1 cellular context compared by ENCODE assay signal in the genomic region with DNA sequence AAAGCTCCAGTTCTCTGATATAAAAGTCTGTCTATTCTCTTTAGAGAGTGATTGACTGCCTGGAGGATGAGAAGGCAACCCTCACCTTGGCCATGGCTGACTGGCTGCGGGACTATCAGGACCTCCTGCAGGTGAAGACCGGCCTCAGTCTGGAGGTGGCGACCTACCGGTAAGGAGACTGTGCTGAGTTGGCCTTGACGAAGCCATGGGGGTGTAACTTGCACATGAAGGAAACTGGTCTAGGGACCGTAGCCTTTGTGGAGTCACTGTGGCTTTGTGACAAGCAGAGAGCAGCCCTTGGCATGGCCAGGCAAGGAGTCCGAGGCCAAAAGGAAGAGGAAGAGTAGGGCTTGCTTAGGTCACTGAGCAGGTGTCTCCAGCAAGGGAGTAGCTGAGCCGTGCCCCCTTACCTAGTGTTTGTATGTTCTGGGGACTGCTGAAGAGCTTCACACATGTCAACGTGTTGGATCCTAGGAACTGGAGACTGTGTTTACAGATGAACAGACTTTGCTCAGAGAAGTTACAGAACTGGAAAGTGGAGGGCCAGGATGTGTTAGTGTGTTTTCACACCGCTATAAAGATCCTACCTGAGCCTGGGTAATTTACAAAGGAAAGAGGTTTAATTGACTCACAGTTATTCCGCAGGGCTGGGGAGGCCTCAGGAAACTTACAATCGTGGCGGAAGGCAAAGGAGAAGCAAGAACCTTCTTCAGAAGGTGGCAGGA.
TF ChIP-seq lines count a peak whose summit lies in the region.

No MANE protein-coding gene starts in this region.

TF ChIP-seq in GM23338, 12 proteins besides CTCF, POLR2A, EP300 and RAD21:
- TF ChIP-seq EZH2phosphoT487 (IDR thresholded peaks at IDR 0.05; ENCODE audit: unreplicated experiment) (no peak), EZH2 (IDR thresholded peaks at IDR 0.05; ENCODE audit: low read depth, unreplicated experiment) (no peak), POLR2AphosphoS5 (IDR thresholded peaks at IDR 0.05; ENCODE audit: low read depth) (no peak), ETS1 (IDR thresholded peaks at IDR 0.05) (no peak), NANOG (IDR thresholded peaks at IDR 0.05; ENCODE audit: borderline replicate concordance) (no peak), CREB1 (CRISPR knock-in tag; IDR thresholded peaks at IDR 0.05; ENCODE audit: low read depth) (no peak), ZNF331 (CRISPR knock-in tag; IDR thresholded peaks at IDR 0.05; ENCODE audit: low read depth) (no peak), JUNB (IDR thresholded peaks at IDR 0.05; ENCODE audit: unreplicated experiment) (no peak), ZNF114 (CRISPR knock-in tag; IDR thresholded peaks at IDR 0.05) (no peak), STAT1 (IDR thresholded peaks at IDR 0.05; ENCODE audit: unreplicated experiment) (no peak)
- TF ChIP-seq, protein P1, sequence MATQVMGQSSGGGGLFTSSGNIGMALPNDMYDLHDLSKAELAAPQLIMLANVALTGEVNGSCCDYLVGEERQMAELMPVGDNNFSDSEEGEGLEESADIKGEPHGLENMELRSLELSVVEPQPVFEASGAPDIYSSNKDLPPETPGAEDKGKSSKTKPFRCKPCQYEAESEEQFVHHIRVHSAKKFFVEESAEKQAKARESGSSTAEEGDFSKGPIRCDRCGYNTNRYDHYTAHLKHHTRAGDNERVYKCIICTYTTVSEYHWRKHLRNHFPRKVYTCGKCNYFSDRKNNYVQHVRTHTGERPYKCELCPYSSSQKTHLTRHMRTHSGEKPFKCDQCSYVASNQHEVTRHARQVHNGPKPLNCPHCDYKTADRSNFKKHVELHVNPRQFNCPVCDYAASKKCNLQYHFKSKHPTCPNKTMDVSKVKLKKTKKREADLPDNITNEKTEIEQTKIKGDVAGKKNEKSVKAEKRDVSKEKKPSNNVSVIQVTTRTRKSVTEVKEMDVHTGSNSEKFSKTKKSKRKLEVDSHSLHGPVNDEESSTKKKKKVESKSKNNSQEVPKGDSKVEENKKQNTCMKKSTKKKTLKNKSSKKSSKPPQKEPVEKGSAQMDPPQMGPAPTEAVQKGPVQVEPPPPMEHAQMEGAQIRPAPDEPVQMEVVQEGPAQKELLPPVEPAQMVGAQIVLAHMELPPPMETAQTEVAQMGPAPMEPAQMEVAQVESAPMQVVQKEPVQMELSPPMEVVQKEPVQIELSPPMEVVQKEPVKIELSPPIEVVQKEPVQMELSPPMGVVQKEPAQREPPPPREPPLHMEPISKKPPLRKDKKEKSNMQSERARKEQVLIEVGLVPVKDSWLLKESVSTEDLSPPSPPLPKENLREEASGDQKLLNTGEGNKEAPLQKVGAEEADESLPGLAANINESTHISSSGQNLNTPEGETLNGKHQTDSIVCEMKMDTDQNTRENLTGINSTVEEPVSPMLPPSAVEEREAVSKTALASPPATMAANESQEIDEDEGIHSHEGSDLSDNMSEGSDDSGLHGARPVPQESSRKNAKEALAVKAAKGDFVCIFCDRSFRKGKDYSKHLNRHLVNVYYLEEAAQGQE (IDR thresholded peaks at IDR 0.05; ENCODE audit: unreplicated experiment), result no peak
- TF ChIP-seq, protein P2, sequence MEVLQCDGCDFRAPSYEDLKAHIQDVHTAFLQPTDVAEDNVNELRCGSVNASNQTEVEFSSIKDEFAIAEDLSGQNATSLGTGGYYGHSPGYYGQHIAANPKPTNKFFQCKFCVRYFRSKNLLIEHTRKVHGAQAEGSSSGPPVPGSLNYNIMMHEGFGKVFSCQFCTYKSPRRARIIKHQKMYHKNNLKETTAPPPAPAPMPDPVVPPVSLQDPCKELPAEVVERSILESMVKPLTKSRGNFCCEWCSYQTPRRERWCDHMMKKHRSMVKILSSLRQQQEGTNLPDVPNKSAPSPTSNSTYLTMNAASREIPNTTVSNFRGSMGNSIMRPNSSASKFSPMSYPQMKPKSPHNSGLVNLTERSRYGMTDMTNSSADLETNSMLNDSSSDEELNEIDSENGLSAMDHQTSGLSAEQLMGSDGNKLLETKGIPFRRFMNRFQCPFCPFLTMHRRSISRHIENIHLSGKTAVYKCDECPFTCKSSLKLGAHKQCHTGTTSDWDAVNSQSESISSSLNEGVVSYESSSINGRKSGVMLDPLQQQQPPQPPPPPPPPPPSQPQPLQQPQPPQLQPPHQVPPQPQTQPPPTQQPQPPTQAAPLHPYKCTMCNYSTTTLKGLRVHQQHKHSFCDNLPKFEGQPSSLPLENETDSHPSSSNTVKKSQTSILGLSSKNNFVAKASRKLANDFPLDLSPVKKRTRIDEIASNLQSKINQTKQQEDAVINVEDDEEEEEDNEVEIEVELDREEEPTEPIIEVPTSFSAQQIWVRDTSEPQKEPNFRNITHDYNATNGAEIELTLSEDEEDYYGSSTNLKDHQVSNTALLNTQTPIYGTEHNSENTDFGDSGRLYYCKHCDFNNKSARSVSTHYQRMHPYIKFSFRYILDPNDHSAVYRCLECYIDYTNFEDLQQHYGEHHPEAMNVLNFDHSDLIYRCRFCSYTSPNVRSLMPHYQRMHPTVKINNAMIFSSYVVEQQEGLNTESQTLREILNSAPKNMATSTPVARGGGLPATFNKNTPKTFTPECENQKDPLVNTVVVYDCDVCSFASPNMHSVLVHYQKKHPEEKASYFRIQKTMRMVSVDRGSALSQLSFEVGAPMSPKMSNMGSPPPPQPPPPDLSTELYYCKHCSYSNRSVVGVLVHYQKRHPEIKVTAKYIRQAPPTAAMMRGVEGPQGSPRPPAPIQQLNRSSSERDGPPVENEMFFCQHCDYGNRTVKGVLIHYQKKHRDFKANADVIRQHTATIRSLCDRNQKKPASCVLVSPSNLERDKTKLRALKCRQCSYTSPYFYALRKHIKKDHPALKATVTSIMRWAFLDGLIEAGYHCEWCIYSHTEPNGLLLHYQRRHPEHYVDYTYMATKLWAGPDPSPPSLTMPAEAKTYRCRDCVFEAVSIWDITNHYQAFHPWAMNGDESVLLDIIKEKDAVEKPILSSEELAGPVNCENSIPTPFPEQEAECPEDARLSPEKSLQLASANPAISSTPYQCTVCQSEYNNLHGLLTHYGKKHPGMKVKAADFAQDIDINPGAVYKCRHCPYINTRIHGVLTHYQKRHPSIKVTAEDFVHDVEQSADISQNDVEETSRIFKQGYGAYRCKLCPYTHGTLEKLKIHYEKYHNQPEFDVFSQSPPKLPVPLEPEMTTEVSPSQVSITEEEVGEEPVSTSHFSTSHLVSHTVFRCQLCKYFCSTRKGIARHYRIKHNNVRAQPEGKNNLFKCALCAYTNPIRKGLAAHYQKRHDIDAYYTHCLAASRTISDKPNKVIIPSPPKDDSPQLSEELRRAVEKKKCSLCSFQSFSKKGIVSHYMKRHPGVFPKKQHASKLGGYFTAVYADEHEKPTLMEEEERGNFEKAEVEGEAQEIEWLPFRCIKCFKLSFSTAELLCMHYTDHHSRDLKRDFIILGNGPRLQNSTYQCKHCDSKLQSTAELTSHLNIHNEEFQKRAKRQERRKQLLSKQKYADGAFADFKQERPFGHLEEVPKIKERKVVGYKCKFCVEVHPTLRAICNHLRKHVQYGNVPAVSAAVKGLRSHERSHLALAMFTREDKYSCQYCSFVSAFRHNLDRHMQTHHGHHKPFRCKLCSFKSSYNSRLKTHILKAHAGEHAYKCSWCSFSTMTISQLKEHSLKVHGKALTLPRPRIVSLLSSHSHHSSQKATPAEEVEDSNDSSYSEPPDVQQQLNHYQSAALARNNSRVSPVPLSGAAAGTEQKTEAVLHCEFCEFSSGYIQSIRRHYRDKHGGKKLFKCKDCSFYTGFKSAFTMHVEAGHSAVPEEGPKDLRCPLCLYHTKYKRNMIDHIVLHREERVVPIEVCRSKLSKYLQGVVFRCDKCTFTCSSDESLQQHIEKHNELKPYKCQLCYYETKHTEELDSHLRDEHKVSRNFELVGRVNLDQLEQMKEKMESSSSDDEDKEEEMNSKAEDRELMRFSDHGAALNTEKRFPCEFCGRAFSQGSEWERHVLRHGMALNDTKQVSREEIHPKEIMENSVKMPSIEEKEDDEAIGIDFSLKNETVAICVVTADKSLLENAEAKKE (CRISPR knock-in tag; IDR thresholded peaks at IDR 0.05), result no peak
